1 cellular context compared by ENCODE assay signal in genomic region chr12:52708010-52708409, GRCh38.
TF ChIP-seq lines count a peak whose summit lies in the region.

No MANE protein-coding gene starts in this region.

TF ChIP-seq in K562, 482 proteins besides CTCF, POLR2A, EP300 and RAD21 (continued from another document and continues in another):
- TF ChIP-seq NKRF (IDR thresholded peaks at IDR 0.05; ENCODE audit: borderline replicate concordance) (no peak), BRD4 (IDR thresholded peaks at IDR 0.05) (no peak), CC2D1A (IDR thresholded peaks at IDR 0.05) (no peak), POLR3A (IDR thresholded peaks at IDR 0.05; ENCODE audit: borderline replicate concordance, extremely low read depth, insufficient read depth, insufficient read length) (no peak), FOXM1 (IDR thresholded peaks at IDR 0.05; ENCODE audit: low read depth) (no peak), FOXM1 (CRISPR knock-in tag; IDR thresholded peaks at IDR 0.05; ENCODE audit: low read depth) (no peak), NFE2L1 (tag; IDR thresholded peaks at IDR 0.05; ENCODE audit: borderline replicate concordance, low read depth) (no peak), CBFA2T2 (conservative IDR thresholded peaks at IDR 0.05) (peak; percentile 34; the same call in 1 of the 2 replicates), SPI1 (IDR thresholded peaks at IDR 0.05; ENCODE audit: borderline replicate concordance, low read depth, low read length) (peak; percentile 52; the same call in 1 of the 2 replicates), ZNF830 (CRISPR knock-in tag; IDR thresholded peaks at IDR 0.05) (no peak), POU5F1 (IDR thresholded peaks at IDR 0.05; ENCODE audit: borderline replicate concordance, low read depth, low read length, partially characterized antibody) (no peak), ZNF512 (tag; IDR thresholded peaks at IDR 0.05) (no peak), ZNF511 (CRISPR knock-in tag; IDR thresholded peaks at IDR 0.05) (no peak), CEBPZ (IDR thresholded peaks at IDR 0.05; ENCODE audit: borderline replicate concordance, low read depth, low read length) (no peak), ARNT (IDR thresholded peaks at IDR 0.05) (no peak), KLF10 (CRISPR knock-in tag; IDR thresholded peaks at IDR 0.05) (no peak), SIRT6 (IDR thresholded peaks at IDR 0.05; ENCODE audit: low read depth, low read length) (no peak), TFAP4 (CRISPR knock-in tag; IDR thresholded peaks at IDR 0.05; ENCODE audit: borderline replicate concordance) (peak; percentile 83), RFX1 (IDR thresholded peaks at IDR 0.05) (no peak), HNRNPUL1 (IDR thresholded peaks at IDR 0.05; ENCODE audit: low read length) (no peak), ZNF354B (CRISPR knock-in tag; IDR thresholded peaks at IDR 0.05) (no peak), ZSCAN29 (IDR thresholded peaks at IDR 0.05) (no peak), ZNF518B (CRISPR knock-in tag; IDR thresholded peaks at IDR 0.05) (no peak), ZNF639 (CRISPR knock-in tag; conservative IDR thresholded peaks at IDR 0.05 in 1 of 2, IDR thresholded peaks at IDR 0.05 in 1 of 2) (no peak), NEUROD1 (IDR thresholded peaks at IDR 0.05; ENCODE audit: borderline replicate concordance, low read depth, low read length, partially characterized antibody) (no peak), BRD9 (IDR thresholded peaks at IDR 0.05; ENCODE audit: low read depth, partially characterized antibody) (no peak), MAZ (CRISPR knock-in tag; conservative IDR thresholded peaks at IDR 0.05 in 1 of 2, IDR thresholded peaks at IDR 0.05 in 1 of 2) (peak in 1 of 2 experiments; percentile 17; a peak in 1 of 4 replicates), E2F8 (IDR thresholded peaks at IDR 0.05; ENCODE audit: low read depth, partially characterized antibody) (no peak), TCF7L2 (IDR thresholded peaks at IDR 0.05; ENCODE audit: low read depth, low read length) (no peak), ZNF311 (CRISPR knock-in tag; IDR thresholded peaks at IDR 0.05) (no peak), SP2 (IDR thresholded peaks at IDR 0.05; ENCODE audit: extremely low read depth, low read depth, low read length, poor library complexity, severe bottlenecking) (no peak), COPS2 (conservative IDR thresholded peaks at IDR 0.05) (no peak), NFATC3 (IDR thresholded peaks at IDR 0.05) (no peak), CTBP1 (IDR thresholded peaks at IDR 0.05; ENCODE audit: borderline replicate concordance) (peak; percentile 70; the same call in 1 of the 2 replicates), FOXJ2 (tag; IDR thresholded peaks at IDR 0.05) (no peak), DDX20 (tag; IDR thresholded peaks at IDR 0.05; ENCODE audit: low read depth) (no peak), HDAC3 (IDR thresholded peaks at IDR 0.05; ENCODE audit: borderline replicate concordance, partially characterized antibody) (no peak), RBM39 (optimal IDR thresholded peaks at IDR 0.05; ENCODE audit: low read depth, low read length) (no peak), ID3 (CRISPR knock-in tag; IDR thresholded peaks at IDR 0.05) (no peak), ID3 (tag; IDR thresholded peaks at IDR 0.05) (no peak), ATF7 (IDR thresholded peaks at IDR 0.05) (peak; percentile 42; the same call in 1 of the 2 replicates), ZBTB26 (CRISPR knock-in tag; IDR thresholded peaks at IDR 0.05) (no peak), NBN (IDR thresholded peaks at IDR 0.05; ENCODE audit: low read depth) (no peak), TRIM24 (IDR thresholded peaks at IDR 0.05) (no peak), ZNF586 (CRISPR knock-in tag; conservative IDR thresholded peaks at IDR 0.05) (no peak), RCOR1 (IDR thresholded peaks at IDR 0.05; ENCODE audit: borderline replicate concordance in 1 of 2, low read depth in 2 of 2, low read length in 2 of 2) (peak in 1 of 2 experiments; percentile 66; a peak in 1 of 4 replicates), MYNN (IDR thresholded peaks at IDR 0.05) (no peak), MYNN (CRISPR knock-in tag; IDR thresholded peaks at IDR 0.05) (no peak)
